34 cellular contexts compared by ENCODE assay signal in the genomic region with DNA sequence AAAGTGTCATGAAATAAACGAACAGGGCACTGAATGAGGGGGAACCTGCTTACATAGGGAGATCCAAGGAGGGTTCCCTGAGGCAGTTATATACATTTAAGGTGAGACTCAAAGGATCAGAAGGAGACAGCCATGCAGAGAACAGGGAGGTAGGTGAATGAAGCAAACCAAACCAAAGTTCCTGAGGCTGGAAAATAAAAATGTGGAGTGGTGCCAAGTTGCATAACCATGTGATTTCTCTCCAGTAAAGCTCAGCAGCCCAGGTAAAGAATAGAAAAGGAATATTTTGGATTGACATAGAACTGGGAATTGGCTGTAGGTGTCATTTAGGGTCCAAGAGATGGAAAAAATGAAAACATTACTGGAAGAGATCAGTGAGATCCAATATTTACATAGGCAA.
"Had no signal": no experiment of that assay in that cellular context is flagged by ENCODE, and none has a peak within 500 bp of the region (broad histone marks: within the 10 kb centered on the region; RNA-seq: fewer than 3 reads in every experiment).

No MANE protein-coding gene starts in this region.

- ATAC-seq: activated CD4-positive, CD25-positive, alpha-beta regulatory T cell treated with anti-CD3 and anti-CD28 coated beads, Interleukin-2, amount 50 U/mL, for 24 hours; gastrocnemius medialis; left cardiac atrium; naive thymus-derived CD4-positive, alpha-beta T cell; stimulated activated memory B cell treated with anti-CD40 and anti-IgM and Interleukin-4, amounts not matched to agents 10 μg/mL and 1 μg/mL and 100 μg/mL, for 72 hours; upper lobe of right lung had no signal

- H3K4me2 ChIP-seq: smooth muscle cell had no signal

- H3K4me1 Mint-ChIP-seq: activated CD4-positive, alpha-beta T cell treated with anti-CD3 and anti-CD28 coated beads, Interleukin-2, amount 10 ng/mL, durations not matched to agents 24 days and 14 days; activated naive CD8-positive, alpha-beta T cell treated with anti-CD3 and anti-CD28 coated beads, Interleukin-2, amount 10 ng/mL, durations not matched to agents 7 days and 5 days; naive thymus-derived CD4-positive, alpha-beta T cell; stimulated activated memory B cell treated with anti-CD40 and anti-IgM and Interleukin-4, amounts not matched to agents 10 μg/mL and 1 μg/mL and 100 μg/mL, for 72 hours had no signal

- DNase-seq: activated CD4-positive, alpha-beta memory T cell treated with anti-CD3 and anti-CD28 coated beads for 36 hours; activated CD4-positive, alpha-beta T cell treated with anti-CD3 and anti-CD28 coated beads, Interleukin-2, amount 10 ng/mL, durations not matched to agents 24 days and 14 days; activated CD8-positive, alpha-beta memory T cell treated with anti-CD3 and anti-CD28 coated beads, Interleukin-2, amount 50 U/mL, for 4 hours; activated effector memory CD4-positive, alpha-beta T cell treated with anti-CD3 and anti-CD28 coated beads, Interleukin-2, amount 50 U/mL, for 16 hours; activated naive CD4-positive, alpha-beta T cell treated with anti-CD3 and anti-CD28 coated beads for 36 hours; activated naive CD8-positive, alpha-beta T cell treated with anti-CD3 and anti-CD28 coated beads, Interleukin-2, amount 10 ng/mL, durations not matched to agents 7 days and 5 days; activated T-cell treated with anti-CD3 and anti-CD28 coated beads, Interleukin-2, amount 50 U/mL, for 1 hour; amygdala; colonic mucosa; effector CD8-positive, alpha-beta T cell; gastrocnemius medialis; glutamatergic neuron; islet precursor cell; left cardiac atrium; midbrain; naive thymus-derived CD4-positive, alpha-beta T cell; ovary; retina; sigmoid colon; stimulated activated CD4-positive, alpha-beta T cell treated with anti-CD3 and anti-CD28 coated beads, Interleukin-1b, Interleukin-23, amount 100 ng/mL, for 48 hours; stimulated activated CD4-positive, alpha-beta T cell treated with anti-CD3 and anti-CD28 coated beads, Interleukin-4, amount 100 ng/mL, for 4 hours; stimulated activated CD8-positive, alpha-beta memory T cell treated with anti-CD3 and anti-CD28 coated beads, Interleukin-4, amount 100 ng/mL, for 48 hours; stomach; T-helper 1 cell; tibial artery; upper lobe of right lung had no signal

- H3K27ac Mint-ChIP-seq: activated CD4-positive, alpha-beta memory T cell treated with anti-CD3 and anti-CD28 coated beads for 36 hours; activated CD4-positive, alpha-beta T cell treated with anti-CD3 and anti-CD28 coated beads, Interleukin-2, amount 10 ng/mL, durations not matched to agents 24 days and 14 days; activated naive CD4-positive, alpha-beta T cell treated with anti-CD3 and anti-CD28 coated beads for 36 hours; activated naive CD8-positive, alpha-beta T cell treated with anti-CD3 and anti-CD28 coated beads, Interleukin-2, amount 10 ng/mL, durations not matched to agents 7 days and 5 days; activated T-helper 1 cell treated with anti-CD3 and anti-CD28 coated beads, Interleukin-12 subunit alpha, Interleukin-12 subunit beta, Interleukin-2, Interleukin-4 antibody, amounts not matched to agents 30 ng/mL and 10 ng/mL and 1 ng/mL, durations not matched to agents 14 hours and 24 hours and 36 hours; naive thymus-derived CD4-positive, alpha-beta T cell; progenitor cell of endocrine pancreas; stimulated activated memory B cell treated with anti-CD40 and anti-IgM and Interleukin-4, amounts not matched to agents 10 μg/mL and 1 μg/mL and 100 μg/mL, for 72 hours; T-helper 2 cell treated with Interferon-gamma antibody and Interleukin-4, amounts not matched to agents 5 μg/mL and 100 μg/mL, for 36 hours had no signal

- FAIRE-seq: endometrium had no signal

- H3K27me3 Mint-ChIP-seq: activated CD4-positive, alpha-beta T cell treated with anti-CD3 and anti-CD28 coated beads, Interleukin-2, amount 10 ng/mL, durations not matched to agents 24 days and 14 days; activated naive CD8-positive, alpha-beta T cell treated with anti-CD3 and anti-CD28 coated beads, Interleukin-2, amount 10 ng/mL, durations not matched to agents 7 days and 5 days; progenitor cell of endocrine pancreas; stimulated activated memory B cell treated with anti-CD40 and anti-IgM and Interleukin-4, amounts not matched to agents 10 μg/mL and 1 μg/mL and 100 μg/mL, for 72 hours had no signal

- H3K4me3 Mint-ChIP-seq: activated CD4-positive, alpha-beta memory T cell treated with anti-CD3 and anti-CD28 coated beads for 36 hours; activated CD4-positive, alpha-beta T cell treated with anti-CD3 and anti-CD28 coated beads, Interleukin-2, amount 10 ng/mL, durations not matched to agents 24 days and 14 days; activated naive CD4-positive, alpha-beta T cell treated with anti-CD3 and anti-CD28 coated beads for 36 hours; activated naive CD8-positive, alpha-beta T cell treated with anti-CD3 and anti-CD28 coated beads, Interleukin-2, amount 10 ng/mL, durations not matched to agents 7 days and 5 days; activated T-helper 1 cell treated with anti-CD3 and anti-CD28 coated beads, Interleukin-12 subunit alpha, Interleukin-12 subunit beta, Interleukin-2, Interleukin-4 antibody, amounts not matched to agents 30 ng/mL and 10 ng/mL and 1 ng/mL, durations not matched to agents 14 hours and 24 hours and 36 hours; naive thymus-derived CD4-positive, alpha-beta T cell; stimulated activated memory B cell treated with anti-CD40 and anti-IgM and Interleukin-4, amounts not matched to agents 10 μg/mL and 1 μg/mL and 100 μg/mL, for 72 hours; T-helper 2 cell treated with Interferon-gamma antibody and Interleukin-4, amounts not matched to agents 5 μg/mL and 100 μg/mL, for 36 hours had no signal

- H3K4me1 ChIP-seq: colonic mucosa, gastrocnemius medialis, sigmoid colon, stomach, suprapubic skin, tibial artery, upper lobe of right lung had no signal

- H3K27me3 ChIP-seq: colonic mucosa, gastrocnemius medialis, ovary, sigmoid colon, stomach, suprapubic skin, tibial artery, upper lobe of right lung had no signal

- H3K9me3 Mint-ChIP-seq: activated naive CD8-positive, alpha-beta T cell treated with anti-CD3 and anti-CD28 coated beads, Interleukin-2, amount 10 ng/mL, durations not matched to agents 7 days and 5 days; activated T-helper 1 cell treated with anti-CD3 and anti-CD28 coated beads, Interleukin-12 subunit alpha, Interleukin-12 subunit beta, Interleukin-2, Interleukin-4 antibody, amounts not matched to agents 30 ng/mL and 10 ng/mL and 1 ng/mL, durations not matched to agents 14 hours and 24 hours and 36 hours; stimulated activated memory B cell treated with anti-CD40 and anti-IgM and Interleukin-4, amounts not matched to agents 10 μg/mL and 1 μg/mL and 100 μg/mL, for 72 hours; T-helper 2 cell treated with Interferon-gamma antibody and Interleukin-4, amounts not matched to agents 5 μg/mL and 100 μg/mL, for 36 hours had no signal

- H3K27ac ChIP-seq: colonic mucosa, gastrocnemius medialis, ovary, sigmoid colon, stomach, suprapubic skin, tibial artery, upper lobe of right lung had no signal

- H3K4me3 ChIP-seq: colonic mucosa, gastrocnemius medialis, ovary, sigmoid colon, smooth muscle cell, stomach, suprapubic skin, tibial artery, upper lobe of right lung had no signal

- H3K36me3 Mint-ChIP-seq: activated CD4-positive, alpha-beta memory T cell treated with anti-CD3 and anti-CD28 coated beads for 36 hours; activated naive CD8-positive, alpha-beta T cell treated with anti-CD3 and anti-CD28 coated beads, Interleukin-2, amount 10 ng/mL, durations not matched to agents 7 days and 5 days; stimulated activated memory B cell treated with anti-CD40 and anti-IgM and Interleukin-4, amounts not matched to agents 10 μg/mL and 1 μg/mL and 100 μg/mL, for 72 hours had no signal

- H3K36me3 ChIP-seq: colonic mucosa, gastrocnemius medialis, ovary, sigmoid colon, stomach, suprapubic skin, tibial artery, upper lobe of right lung had no signal

- H3K9me3 ChIP-seq: colonic mucosa, gastrocnemius medialis, ovary, sigmoid colon, stomach, suprapubic skin, tibial artery, upper lobe of right lung had no signal
